In the genomic region with DNA sequence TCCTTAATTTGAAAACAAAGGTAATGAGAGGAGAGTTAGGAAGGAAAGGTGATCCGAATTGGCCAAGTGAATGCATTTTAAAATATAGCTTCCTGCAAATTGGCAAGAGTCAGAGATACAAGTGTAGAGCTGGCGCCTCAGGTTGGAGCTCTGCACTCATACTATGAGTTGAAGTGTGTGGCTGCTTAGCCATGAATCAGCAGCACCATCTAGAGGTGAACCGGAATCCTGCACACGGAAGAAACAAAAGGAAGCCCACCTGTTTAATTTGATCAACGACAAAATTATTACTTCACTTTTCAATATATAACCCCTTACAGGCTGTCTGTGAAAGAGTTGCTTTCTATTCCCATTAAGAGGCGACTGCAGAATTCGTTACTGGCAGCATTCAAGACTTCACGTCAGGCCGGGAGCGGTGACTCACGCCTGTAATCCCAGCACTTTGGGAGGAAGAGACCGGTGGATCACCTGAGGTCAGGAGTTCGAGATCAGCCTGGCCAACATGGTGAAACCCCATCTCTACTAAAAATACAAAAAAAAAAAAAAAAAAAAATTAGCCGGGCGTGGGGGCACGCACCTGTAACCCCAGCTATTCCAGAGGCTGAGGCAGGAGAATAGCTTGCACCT, we compare ENCODE assay signal across 8 cellular contexts.
DNase-seq lines count a peak whose midpoint lies in the region; ATAC-seq and TF ChIP-seq lines count a peak whose summit lies in the region.

No MANE protein-coding gene starts in this region.

- H3K4me1 ChIP-seq in NT2/D1 (ENCODE audit: insufficient read depth, insufficient read length), result peaks cover 1% of the 10 kb centered on the region

- DNase-seq in DMS153 (lab: John Stamatoyannopoulos, UW) (peak; percentile 42), NT2/D1 (ENCODE audit: low read depth, low spot score) (peak; percentile 59), epithelial cell of proximal tubule (ENCODE audit: low read depth) (no peak), T-helper 9 cell (no peak)

- TF ChIP-seq CTCF in epithelial cell of proximal tubule (conservative IDR thresholded peaks at IDR 0.05; ENCODE audit: low read depth, low read length), result peak; percentile 92
- peak; percentile 89 to 95 (median 90) for TF ChIP-seq CTCF in nephron (IDR thresholded peaks at IDR 0.05; ENCODE audit: unreplicated experiment in 3 of 3)

- H3K27ac Mint-ChIP-seq in nephron, result peak overlapping the region in 1 of 3 experiments; percentile 16

- ATAC-seq in HG03432 (IDR thresholded peaks at IDR 0.05; ENCODE audit: unreplicated experiment), result peak; percentile 70
- no peak for ATAC-seq in GM18502 (IDR thresholded peaks at IDR 0.05; ENCODE audit: poor library complexity, unreplicated experiment)
- ATAC-seq in GM18870 (IDR thresholded peaks at IDR 0.05; ENCODE audit: unreplicated experiment), result no peak

- H3K27me3 Mint-ChIP-seq in nephron (ENCODE audit: low read depth), result peaks cover 12% of the 10 kb centered on the region

- H3K36me3 Mint-ChIP-seq in nephron (ENCODE audit: low read depth), result no peaks in the 10 kb centered on the region

- H3K36me3 ChIP-seq in NT2/D1 (ENCODE audit: insufficient read depth, insufficient read length, low read length), result no peaks in the 10 kb centered on the region

- H3K4me3 ChIP-seq in NT2/D1 (ENCODE audit: insufficient read length, low read depth) (no peak overlapping the region), epithelial cell of proximal tubule (ENCODE audit: low read depth, low read length) (no peak overlapping the region)

- no peak overlapping the region for H3K4me3 Mint-ChIP-seq in nephron

- no peaks in the 10 kb centered on the region for H3K27me3 ChIP-seq in NT2/D1 (ENCODE audit: insufficient read depth, insufficient read length)

- H3K4me1 Mint-ChIP-seq in nephron, result no peaks in the 10 kb centered on the region

- no peaks in the 10 kb centered on the region for H3K9me3 ChIP-seq in NT2/D1 (ENCODE audit: insufficient read depth, low read length)

- H3K9ac ChIP-seq in NT2/D1 (ENCODE audit: insufficient read length, low read depth), result no peak overlapping the region

- H3K9me3 Mint-ChIP-seq in nephron, result no peaks in the 10 kb centered on the region

Comparison
In these comparisons a context has a peak if more than half of its experiments do, and no peak if none do; other contexts are left out.
1. DNase-seq: peak in DMS153 (single experiment) and NT2/D1 (single experiment); none in epithelial cell of proximal tubule (single experiment) and T-helper 9 cell (single experiment).